ENCODE assay signal across 18 cellular contexts in genomic region chr7:131605280-131605878, GRCh38. TPM values are rescaled to one million over a fixed set of nuclear protein-coding genes. Genes with fewer than 3 reads are reported as not detected.
DNase-seq lines count a peak whose midpoint lies in the region; ATAC-seq, FAIRE-seq and TF ChIP-seq lines count a peak whose summit lies in the region.
"Had no signal": no experiment of that assay in that cellular context is flagged by ENCODE, and none has a peak within 500 bp of the region (broad histone marks: within the 10 kb centered on the region; RNA-seq: fewer than 3 reads in every experiment).

No MANE protein-coding gene starts in this region.

- TF ChIP-seq CTCF in neural progenitor cell (IDR thresholded peaks at IDR 0.05) (no peak), HepG2 (CRISPR knock-in tag; IDR thresholded peaks at IDR 0.05) (no peak)

- no peaks in the 10 kb centered on the region for H3K79me2 ChIP-seq in neural progenitor cell (ENCODE audit: low read depth)
- no peaks in the 10 kb centered on the region for H3K79me2 ChIP-seq in HepG2 (ENCODE audit: insufficient read depth, low read length)

- peaks cover 73% of the 10 kb centered on the region for H3K4me1 Mint-ChIP-seq in neural progenitor cell

- H2AFZ ChIP-seq in neural progenitor cell (replicated peaks) (no peak overlapping the region), HepG2 (ENCODE audit: low read length) (no peak overlapping the region)

- no peak overlapping the region for H3K9ac ChIP-seq in neural progenitor cell
- no peak overlapping the region for H3K9ac ChIP-seq in HepG2 (ENCODE audit: insufficient read depth, low read depth, low read length)
- H3K9ac ChIP-seq: BLaER1 had no signal

- POLR2A ChIA-PET in HepG2 (lab: Yijun Ruan, JAX) = no interaction called here

- ATAC-seq in HG03159 (IDR thresholded peaks at IDR 0.05; ENCODE audit: unreplicated experiment) (no peak), HepG2 (no peak)
- ATAC-seq: activated CD8-positive, alpha-beta T cell treated with anti-CD3 and anti-CD28 coated beads, Interleukin-2, amount 10 ng/mL, durations not matched to agents 7 days and 5 days; GM12878 had no signal

- 17% methylated on average over 9 of the region's 9 CpGs for WGBS in HepG2 (ENCODE audit: low lambda C conversion rate)

- in situ Hi-C loops in HepG2 (cut with HindIII; ENCODE audit: extremely low pct_ligation_motif_present, low pct_unique_long_range_greater_than_20kb) = no loop called here

- CTCF ChIA-PET in HepG2 (lab: Yijun Ruan, JAX; ENCODE audit: low intra/inter-chr PET ratio, low total read pairs) = no interaction called here

- intact Hi-C loops in HepG2 (cut with micrococcal nuclease; ENCODE audit: unreplicated experiment) = no loop called here

- DNase-seq in GM03348 (ENCODE audit: low spot score) (peak; percentile 47), NCI-H2107 (lab: John Stamatoyannopoulos, UW) (peak; percentile 43), astrocyte of the hippocampus (ENCODE audit: low read depth, low spot score) (peak; percentile 77), neural progenitor cell (ENCODE audit: low spot score) (peak; percentile 89), hypothalamus (lab: John Stamatoyannopoulos, UW) (no peak), HepG2 (ENCODE audit: low spot score) (no peak)
- no peak for DNase-seq in effector CD8-positive, alpha-beta T cell (lab: John Stamatoyannopoulos, UW)
- DNase-seq: activated CD8-positive, alpha-beta T cell treated with anti-CD3 and anti-CD28 coated beads, Interleukin-2, amount 10 ng/mL, durations not matched to agents 7 days and 5 days; left ventricle myocardium inferior; naive B cell; NCI-H2029 had no signal

- no peaks in the 10 kb centered on the region for H3K27me3 ChIP-seq in neural progenitor cell
- peaks cover 2 to 44% of the 10 kb centered on the region in 2 experiments; a peak in 3 of 5 replicates for H3K27me3 ChIP-seq in HepG2 (ENCODE audit: control insufficient read depth in 1 of 2, insufficient read depth in 2 of 2, low read length in 2 of 2)
- H3K27me3 ChIP-seq: BLaER1 had no signal

- H3K27ac Mint-ChIP-seq in neural progenitor cell = peak overlapping the region; percentile 97
- H3K27ac Mint-ChIP-seq: activated CD8-positive, alpha-beta T cell treated with anti-CD3 and anti-CD28 coated beads, Interleukin-2, amount 10 ng/mL, durations not matched to agents 7 days and 5 days; naive B cell; stimulated activated naive CD8-positive, alpha-beta T cell treated with anti-CD3 and anti-CD28 coated beads, Interleukin-15, Interleukin-2, amounts not matched to agents 100 ng/mL and 50 ng/mL, for 24 hours had no signal

- TF ChIP-seq EP300 in HepG2 (IDR thresholded peaks at IDR 0.05; ENCODE audit: low read depth in 2 of 2, low read length in 2 of 2) = no peak
- no peak for TF ChIP-seq EP300 in HepG2 (CRISPR knock-in tag; IDR thresholded peaks at IDR 0.05; ENCODE audit: borderline replicate concordance)

- H4K20me1 ChIP-seq in neural progenitor cell (ENCODE audit: low read depth) = no peaks in the 10 kb centered on the region
- no peaks in the 10 kb centered on the region for H4K20me1 ChIP-seq in HepG2 (ENCODE audit: insufficient read depth, low read length)
- H4K20me1 ChIP-seq: BLaER1 had no signal

- H3K9me3 ChIP-seq in neural progenitor cell (ENCODE audit: low read depth) (no peaks in the 10 kb centered on the region), HepG2 (ENCODE audit: low read length) (no peaks in the 10 kb centered on the region)
- H3K9me3 ChIP-seq: BLaER1, left ventricle myocardium inferior, prostate gland had no signal

- H3K4me2 ChIP-seq in neural progenitor cell (peak overlapping the region; percentile 40), HepG2 (ENCODE audit: low read depth, low read length) (no peak overlapping the region)
- H3K4me2 ChIP-seq: BLaER1 had no signal

- H3K27ac ChIP-seq in neural progenitor cell = peak overlapping the region; percentile 98
- no peak overlapping the region for H3K27ac ChIP-seq in HepG2 (ENCODE audit: extremely low read length, insufficient read depth, low read length)
- H3K27ac ChIP-seq: BLaER1, epithelial cell of prostate, HL-60, prostate gland had no signal

- peaks cover 65% of the 10 kb centered on the region for H3F3A ChIP-seq in neural progenitor cell (ENCODE audit: low read depth)

- H3K4me1 ChIP-seq in neural progenitor cell (peaks cover 81% of the 10 kb centered on the region), HepG2 (ENCODE audit: insufficient read depth, low read length) (no peaks in the 10 kb centered on the region)
- H3K4me1 ChIP-seq: prostate gland had no signal

- H3K9me3 Mint-ChIP-seq in neural progenitor cell = no peaks in the 10 kb centered on the region
- H3K9me3 Mint-ChIP-seq: stimulated activated naive CD8-positive, alpha-beta T cell treated with anti-CD3 and anti-CD28 coated beads, Interleukin-15, Interleukin-2, amounts not matched to agents 100 ng/mL and 50 ng/mL, for 24 hours had no signal

- FAIRE-seq in HepG2 (lab: Jason Lieb, UNC) = no peak
- FAIRE-seq: GM12878 had no signal

- BruUV-seq in HepG2 (replicated peaks; lab: Mats Ljungman, UMichigan) = no TSS peak

- H3K27me3 Mint-ChIP-seq in neural progenitor cell (ENCODE audit: insufficient read depth, low read depth) = peaks cover 8% of the 10 kb centered on the region

- H3K4me3 ChIP-seq in neural progenitor cell (no peak overlapping the region), HepG2 (replicated peaks in 1 of 3; ENCODE audit: insufficient read depth in 1 of 3, low read depth in 2 of 3, low read length in 3 of 3) (no peak overlapping the region)
- H3K4me3 ChIP-seq: BLaER1, GM12878, left ventricle myocardium inferior, prostate gland had no signal

- no peaks in the 10 kb centered on the region for H3K36me3 Mint-ChIP-seq in neural progenitor cell
- H3K36me3 Mint-ChIP-seq: naive B cell had no signal

- no peak for TF ChIP-seq RAD21 in HepG2 (CRISPR knock-in tag; IDR thresholded peaks at IDR 0.05)

- TF ChIP-seq POLR2A in HepG2 (IDR thresholded peaks at IDR 0.05; ENCODE audit: insufficient read depth in 1 of 2, low read depth in 2 of 2, low read length in 2 of 2) = no peak

- no peaks in the 10 kb centered on the region for H3K36me3 ChIP-seq in neural progenitor cell
- no peaks in the 10 kb centered on the region for H3K36me3 ChIP-seq in HepG2 (replicated peaks in 1 of 2; ENCODE audit: control insufficient read depth in 1 of 2, insufficient read depth in 2 of 2, low read length in 2 of 2)
- H3K36me3 ChIP-seq: BLaER1, left ventricle myocardium inferior, prostate gland had no signal

- peak overlapping the region; percentile 46 for H3K4me3 Mint-ChIP-seq in neural progenitor cell
- H3K4me3 Mint-ChIP-seq: activated CD8-positive, alpha-beta T cell treated with anti-CD3 and anti-CD28 coated beads, Interleukin-2, amount 10 ng/mL, durations not matched to agents 7 days and 5 days; naive B cell; stimulated activated naive CD8-positive, alpha-beta T cell treated with anti-CD3 and anti-CD28 coated beads, Interleukin-15, Interleukin-2, amounts not matched to agents 100 ng/mL and 50 ng/mL, for 24 hours had no signal

TF ChIP-seq in HepG2, 621 proteins besides CTCF, POLR2A, EP300 and RAD21 (continues in another document):
- TF ChIP-seq RFX5 (IDR thresholded peaks at IDR 0.05; ENCODE audit: low read depth, low read length) = no peak
- TF ChIP-seq KLF6 (CRISPR knock-in tag; IDR thresholded peaks at IDR 0.05) = no peak
- TF ChIP-seq SNRNP70 (IDR thresholded peaks at IDR 0.05; ENCODE audit: low read depth, low read length) = no peak
- no peak for TF ChIP-seq DRAP1 (CRISPR knock-in tag; IDR thresholded peaks at IDR 0.05)
- no peak for TF ChIP-seq TEAD2 (CRISPR knock-in tag; IDR thresholded peaks at IDR 0.05)
- no peak for TF ChIP-seq MTA3 (CRISPR knock-in tag; IDR thresholded peaks at IDR 0.05)

RNA-seq across cellular contexts. Expression of gene PODXL, which starts 49.0 kb away (rescaled TPM):
- total RNA-seq in neural progenitor cell (ENCODE audit: low replicate concordance) (37.7 and 38.4 TPM in 2 replicates), HepG2 (2016; rRNA removed; fragmentation: Illumina TruSeq; extraction: Trizol) (0.22 and 0.24 TPM in 2 replicates)
- 0.09 TPM in 1 of 2 replicates, not detected in the other for total RNA-seq in HepG2 (2016; cell fraction: cytosol; rRNA removed; fragmentation: Illumina TruSeq; extraction: Trizol; ENCODE audit: low read depth)
- 0.17 and 0.24 TPM in 2 replicates for total RNA-seq in HepG2 (2016; cell fraction: insoluble cytoplasmic fraction; rRNA removed; fragmentation: Illumina TruSeq; extraction: Trizol)
- 0.12 and 0.21 TPM in 2 replicates for total RNA-seq in HepG2 (2016; cell fraction: membrane; rRNA removed; fragmentation: Illumina TruSeq; extraction: Trizol)
- total RNA-seq in HepG2 (2016; cell fraction: nucleus; rRNA removed; fragmentation: Illumina TruSeq; extraction: Trizol) = 0.47 and 1.1 TPM in 2 replicates
- 0.33 and 0.54 TPM in 2 replicates for polyA plus RNA-seq in HepG2 (2011; rRNA removed)
- polyA plus RNA-seq in HepG2 (2011; cell fraction: cytosol; rRNA removed) = 0.18 and 0.35 TPM in 2 replicates
- 0.38 and 0.55 TPM in 2 replicates for polyA plus RNA-seq in HepG2 (2011; cell fraction: nucleus; rRNA removed)
- 0.19 and 0.63 TPM in 2 replicates for polyA plus RNA-seq in HepG2 (2012)
- 0.01 and 0.31 TPM in 2 replicates for polyA plus RNA-seq in HepG2 (2016; cell fraction: cytosol; fragmentation: Illumina TruSeq; extraction: Trizol; ENCODE audit: low read depth)
- 0.21 and 0.25 TPM in 2 replicates for polyA plus RNA-seq in HepG2 (2016; cell fraction: insoluble cytoplasmic fraction; fragmentation: Illumina TruSeq; extraction: Trizol; ENCODE audit: low read depth)
- 0.03 and 0.16 TPM in 2 replicates for polyA plus RNA-seq in HepG2 (2016; cell fraction: membrane; fragmentation: Illumina TruSeq; extraction: Trizol; ENCODE audit: low read depth)
- 0.69 and 1.5 TPM in 2 replicates for polyA plus RNA-seq in HepG2 (2016; cell fraction: nucleus; fragmentation: Illumina TruSeq; extraction: Trizol; ENCODE audit: insufficient read depth, low read depth)
- 0.50 and 160 TPM in 2 replicates for polyA minus RNA-seq in HepG2 (2011; rRNA and poly(A)+ RNA removed; ENCODE audit: low replicate concordance)
- 1.5 and 2.1 TPM in 2 replicates for polyA minus RNA-seq in HepG2 (2011; cell fraction: cytosol; rRNA and poly(A)+ RNA removed)
- polyA minus RNA-seq in HepG2 (2011; cell fraction: nucleus; rRNA and poly(A)+ RNA removed) = 0.75 and 1.4 TPM in 2 replicates

Comparison
In these comparisons a context has a peak if more than half of its experiments do, and no peak if none do; other contexts are left out.
1. DNase-seq: peak in GM03348 (single experiment), NCI-H2107 (single experiment), astrocyte of the hippocampus (single experiment) and neural progenitor cell (single experiment); none in hypothalamus (0 of 51), HepG2 (single experiment) and effector CD8-positive, alpha-beta T cell (single experiment).
2. RNA of gene PODXL, which starts 49.0 kb away (total RNA-seq): 37.7 to 38.4 TPM in neural progenitor cell; 0.09 to 1.1 TPM in HepG2; every median in the first group is over 10 times any median in the second.